8 cellular contexts compared by ENCODE assay signal in genomic region chr11:6389921-6390717, GRCh38. TPM values are rescaled to one million over a fixed set of nuclear protein-coding genes. Genes with fewer than 3 reads are reported as not detected.
DNase-seq lines count a peak whose midpoint lies in the region; ATAC-seq and TF ChIP-seq lines count a peak whose summit lies in the region.

Gene SMPD1, plus strand, starts transcription at chr11:6390474. Its CDS starts 125 bp downstream, at chr11:6390599.

- peak; percentile 26 for TF ChIP-seq POLR2A in esophagus muscularis mucosa (IDR thresholded peaks at IDR 0.05; ENCODE audit: low read depth)

- peaks cover 61% of the 10 kb centered on the region for H3K4me1 Mint-ChIP-seq in activated T-cell treated with anti-CD3 and anti-CD28 coated beads, Interleukin-2, amount 50 U/mL, for 72 hours (ENCODE audit: low read depth)

- H3K4me1 ChIP-seq in Panc1 (ENCODE audit: control insufficient read depth, insufficient read depth, low read length) (peaks cover 8% of the 10 kb centered on the region), esophagus muscularis mucosa (peaks cover 15 to 36% (median 32%) of the 10 kb centered on the region in 4 donors), muscle layer of duodenum (ENCODE audit: control insufficient read depth in 1 of 2, insufficient read depth in 2 of 2, low read length in 2 of 2) (peaks cover 3 to 13% of the 10 kb centered on the region in 2 donors)

- no TSS peak for BruUV-seq in Panc1 (replicated peaks; lab: Mats Ljungman, UMichigan)

- H3K9me3 ChIP-seq in Panc1 (ENCODE audit: control insufficient read depth, insufficient read depth, low read depth, low read length) (no peaks in the 10 kb centered on the region), esophagus muscularis mucosa (no peaks in the 10 kb centered on the region), muscle layer of duodenum (ENCODE audit: control insufficient read depth in 1 of 2, low read length in 2 of 2) (no peaks in the 10 kb centered on the region)

- peaks cover 2 to 6% of the 10 kb centered on the region in 2 donors for H3K36me3 Mint-ChIP-seq in activated T-cell treated with anti-CD3 and anti-CD28 coated beads, Interleukin-2, amount 50 U/mL, for 72 hours (ENCODE audit: insufficient read depth in 2 of 2)

- H3K4me3 ChIP-seq in Jurkat, Clone E6-1 (ENCODE audit: low read length): peak within 1 kb of the TSS; percentile 69
- H3K4me3 ChIP-seq in Panc1 (ENCODE audit: low read depth in 2 of 2, low read length in 2 of 2) (peak within 1 kb of the TSS; percentile 58 to 66), esophagus muscularis mucosa (peak within 1 kb of the TSS; percentile 75 to 89 (median 87)), muscle layer of duodenum (ENCODE audit: low read depth in 1 of 2, low read length in 2 of 2) (peak within 1 kb of the TSS; percentile 81 to 89)

- 4% methylated on average over 9 of the region's 62 CpGs for WGBS in esophagus muscularis mucosa

- H3K36me3 ChIP-seq in Panc1 (ENCODE audit: control insufficient read depth, insufficient read depth, low read length): no peaks in the 10 kb centered on the region
- peaks cover 0 to 29% (median 23%) of the 10 kb centered on the region in 4 donors for H3K36me3 ChIP-seq in esophagus muscularis mucosa
- H3K36me3 ChIP-seq in muscle layer of duodenum (ENCODE audit: control insufficient read depth in 1 of 2, insufficient read depth in 2 of 2, low read length in 2 of 2): peaks cover 0 to 13% of the 10 kb centered on the region in 2 donors

- H3K4me3 Mint-ChIP-seq in activated T-cell treated with anti-CD3 and anti-CD28 coated beads, Interleukin-2, amount 50 U/mL, for 72 hours: peak within 1 kb of the TSS; percentile 90 to 96

- no peaks in the 10 kb centered on the region for H3K9me3 Mint-ChIP-seq in activated T-cell treated with anti-CD3 and anti-CD28 coated beads, Interleukin-2, amount 50 U/mL, for 72 hours

- H3K27me3 ChIP-seq in Panc1 (ENCODE audit: control insufficient read depth, insufficient read depth, low read length) (no peaks in the 10 kb centered on the region), esophagus muscularis mucosa (no peaks in the 10 kb centered on the region), muscle layer of duodenum (ENCODE audit: low read depth, low read length) (no peaks in the 10 kb centered on the region)

- in situ Hi-C loops in Panc1 (cut with HindIII; ENCODE audit: low pct_unique_long_range_greater_than_20kb, low sequenced_read_pairs): no loop called here

- DNase-seq in DMS53 treated with DMSO at 0.1 percent for 48 hours (lab: John Stamatoyannopoulos, UW; ENCODE audit: unreplicated experiment) (peak; percentile 91), Panc1 (ENCODE audit: low read depth, low spot score) (peak; percentile 86), esophagus muscularis mucosa (ENCODE audit: extremely low spot score) (peak; percentile 97)
- DNase-seq in Jurkat, Clone E6-1 (ENCODE audit: low read depth, low spot score): peak; percentile 81
- peak; percentile 94 for DNase-seq in activated T-cell treated with anti-CD3 and anti-CD28 coated beads, Interleukin-2, amount 50 U/mL, for 72 hours
- peak; percentile 88 for DNase-seq in stimulated activated CD8-positive, alpha-beta memory T cell treated with anti-CD3 and anti-CD28 coated beads, Interleukin-7, amount 100 ng/mL, for 24 hours (ENCODE audit: low read depth)

- intact Hi-C loops in Panc1 (cut with micrococcal nuclease; ENCODE audit: unreplicated experiment) (no loop called here), esophagus muscularis mucosa (cut with DNase I) (loop anchor here (5.0 to 10.0 kb wide), 2 partner anchors 32 to 215 kb away; partner anchors contain the start of genes ILK and RRP8)

- POLR2A ChIA-PET in Panc1 (lab: Charles Lee): interaction anchor here (0.6 to 0.7 kb wide), 3 partner anchors 84 to 666 kb away, joined by 3 to 9 read pairs (median 6); partner anchors contain the start of gene TRIM3

- H3K27ac ChIP-seq in Panc1 (ENCODE audit: low read length): peak within 1 kb of the TSS; percentile 44
- H3K27ac ChIP-seq in esophagus muscularis mucosa (replicated peaks in 1 of 4): peak within 1 kb of the TSS; percentile 87 to 95 (median 90)
- H3K27ac ChIP-seq in muscle layer of duodenum (ENCODE audit: low read length): peak within 1 kb of the TSS; percentile 78

- peak within 1 kb of the TSS; percentile 86 for H3K27ac Mint-ChIP-seq in activated T-cell treated with anti-CD3 and anti-CD28 coated beads, Interleukin-2, amount 50 U/mL, for 72 hours

- no peak for TF ChIP-seq EP300 in esophagus muscularis mucosa (IDR thresholded peaks at IDR 0.05)

- TF ChIP-seq CTCF in Panc1 (IDR thresholded peaks at IDR 0.05) (no peak), esophagus muscularis mucosa (IDR thresholded peaks at IDR 0.05) (peak in 1 of 3 experiments; percentile 12)

- ATAC-seq in GM21717 (IDR thresholded peaks at IDR 0.05; ENCODE audit: unreplicated experiment) (peak; percentile 93), Panc1 (peak; percentile 97)
- peak; percentile 89 to 90 for ATAC-seq in activated T-cell treated with anti-CD3 and anti-CD28 coated beads, Interleukin-2, amount 50 U/mL, for 72 hours (replicated peaks in 1 of 2)

- CTCF ChIA-PET in Panc1 (lab: Charles Lee): interaction anchor here (0.7 to 1.6 kb wide), 3 partner anchors 11 to 91 kb away, joined by 4 to 10 read pairs (median 10); no protein-coding TSS in a partner anchor

- H3K27me3 Mint-ChIP-seq in activated T-cell treated with anti-CD3 and anti-CD28 coated beads, Interleukin-2, amount 50 U/mL, for 72 hours (ENCODE audit: low read depth): no peaks in the 10 kb centered on the region

RNA-seq across cellular contexts. Expression of gene SMPD1, which starts in this region (rescaled TPM):
- 6.5 TPM for polyA plus RNA-seq in Jurkat, Clone E6-1 (2012; ENCODE audit: insufficient read depth, insufficient read length)
- total RNA-seq in Panc1 (2021; ENCODE audit: unreplicated experiment) (20.0 TPM), esophagus muscularis mucosa (10 to 100 TPM; 28.2 to 37.9 (median 30.8) TPM)
- 15.0 TPM for polyA plus RNA-seq in Panc1 (2012; ENCODE audit: insufficient read length)
- 10 to 100 TPM; 21.7 to 25.9 TPM for total RNA-seq in activated T-cell treated with anti-CD3 and anti-CD28 coated beads, Interleukin-2, amount 50 U/mL, for 72 hours

Comparison
In these comparisons a context has a peak if more than half of its experiments do, and no peak if none do; other contexts are left out.
1. Peak in every context shown above with its lines: DNase-seq, ATAC-seq, H3K4me3 ChIP-seq and H3K27ac ChIP-seq.